Comparison of ENCODE assay signal across 1 cellular context in genomic region chr6:140314675-140315074, GRCh38.
TF ChIP-seq lines count a peak whose summit lies in the region.

No MANE protein-coding gene starts in this region.

TF ChIP-seq in HepG2, 621 proteins besides CTCF, POLR2A, EP300 and RAD21 (continued from another document):
- TF ChIP-seq PBX2 (CRISPR knock-in tag; IDR thresholded peaks at IDR 0.05) (peak; percentile 69), CEBPB (IDR thresholded peaks at IDR 0.05; ENCODE audit: borderline replicate concordance, low read depth, low read length) (peak; percentile 71; the same call in 1 of the 2 replicates), RAD51 (IDR thresholded peaks at IDR 0.05; ENCODE audit: borderline replicate concordance) (no peak), CEBPG (CRISPR knock-in tag; IDR thresholded peaks at IDR 0.05) (peak; percentile 60), JUN (CRISPR knock-in tag; IDR thresholded peaks at IDR 0.05) (no peak), RARA (CRISPR knock-in tag; IDR thresholded peaks at IDR 0.05) (peak; percentile 96), DDIT3 (CRISPR knock-in tag; IDR thresholded peaks at IDR 0.05) (no peak), PAXIP1 (CRISPR knock-in tag; conservative IDR thresholded peaks at IDR 0.05) (0 out of 2 replicates have a peak, but pooled peaks have one; percentile 38), ARID5B (CRISPR knock-in tag; IDR thresholded peaks at IDR 0.05) (peak; percentile 65), NFIC (IDR thresholded peaks at IDR 0.05; ENCODE audit: low read length) (peak; percentile 31; the same call in 1 of the 2 replicates), RXRB (CRISPR knock-in tag; IDR thresholded peaks at IDR 0.05; ENCODE audit: borderline replicate concordance) (peak; percentile 64), HOXA5 (CRISPR knock-in tag; IDR thresholded peaks at IDR 0.05) (no peak), NR2F6 (IDR thresholded peaks at IDR 0.05) (0 out of 2 replicates have a peak, but pooled peaks have one; percentile 10), NR2F6 (CRISPR knock-in tag; IDR thresholded peaks at IDR 0.05) (peak; percentile 36; the same call in 1 of the 2 replicates), GRHL1 (CRISPR knock-in tag; conservative IDR thresholded peaks at IDR 0.05) (no peak), ZNF597 (CRISPR knock-in tag; IDR thresholded peaks at IDR 0.05) (no peak), GATAD2A (CRISPR knock-in tag; IDR thresholded peaks at IDR 0.05) (peak; percentile 60)
